In the genomic region with DNA sequence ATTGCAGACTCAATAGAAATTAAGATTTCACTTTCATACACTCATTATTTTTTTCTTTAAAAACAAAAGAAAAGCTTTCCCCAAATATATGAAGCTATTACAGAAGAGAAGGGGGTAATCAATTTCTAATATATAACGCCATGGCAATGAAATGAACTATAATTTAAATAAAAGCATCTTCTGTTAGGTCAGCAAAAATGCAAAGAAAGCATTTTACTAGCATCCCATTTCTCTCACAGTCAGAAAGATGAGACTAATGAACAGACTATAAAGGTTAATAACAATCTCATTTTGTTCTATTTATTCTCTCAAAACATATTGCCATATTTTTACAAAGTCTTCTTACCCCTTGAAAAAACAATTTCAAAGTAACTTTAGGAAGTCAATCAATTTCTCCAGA, we compare ENCODE assay signal across 11 cellular contexts.
"Had no signal": no experiment of that assay in that cellular context is flagged by ENCODE, and none has a peak within 500 bp of the region (broad histone marks: within the 10 kb centered on the region; RNA-seq: fewer than 3 reads in every experiment).

No MANE protein-coding gene starts in this region.

- ATAC-seq: GM23338, HCT116 had no signal

- H3K9me3 Mint-ChIP-seq: GM23338, H9 had no signal

- H3K4me2 ChIP-seq: GM23338 had no signal

- DNase-seq: GM23248, GOT3, H7, H9, HCEC 1CT, HFFc6 had no signal

- H3K4me3 Mint-ChIP-seq: GM23338, H9, HFFc6 had no signal

- H3K9ac ChIP-seq: GM23248 had no signal

- H3K4me1 ChIP-seq: HAP-1 had no signal

- H2AFZ ChIP-seq: GM23248, GM23338 had no signal

- H3K27ac ChIP-seq: GM23248 had no signal

- H3K4me1 Mint-ChIP-seq: GM23338 had no signal

- H3K4me3 ChIP-seq: GM23248, GM23338, HAP-1 had no signal

- H3K27ac Mint-ChIP-seq: GM23338, H9, HFFc6 had no signal

- FAIRE-seq: H1, H54 had no signal

- H3K9me3 ChIP-seq: HAP-1 had no signal

- H3K36me3 ChIP-seq: HAP-1 had no signal
